26 cellular contexts compared by ENCODE assay signal in genomic region chr9:89751081-89751855, GRCh38.
"Had no signal": no experiment of that assay in that cellular context is flagged by ENCODE, and none has a peak within 500 bp of the region (broad histone marks: within the 10 kb centered on the region; RNA-seq: fewer than 3 reads in every experiment).

No MANE protein-coding gene starts in this region.

- FAIRE-seq: colon, endothelial cell of umbilical vein, frontal cortex, urothelium cell line had no signal

- H3K9me3 Mint-ChIP-seq: activated B cell treated with CpG ODN at 0.5 μM for 24 hours; activated T-cell treated with anti-CD3 and anti-CD28 coated beads, Interleukin-2, amount 50 U/mL, for 4 hours; natural killer cell had no signal

- H3K4me3 ChIP-seq: ovary, tibial artery had no signal

- H3K27me3 ChIP-seq: brain microvascular endothelial cell, neutrophil, ovary, tibial artery had no signal

- H3K36me3 Mint-ChIP-seq: natural killer cell had no signal

- H3K27ac Mint-ChIP-seq: activated B cell treated with CpG ODN at 0.5 μM for 24 hours; activated CD4-positive, alpha-beta T cell treated with anti-CD3 and anti-CD28 coated beads for 36 hours; activated naive CD4-positive, alpha-beta T cell treated with anti-CD3 and anti-CD28 coated beads, Interleukin-2, amount 10 ng/mL, durations not matched to agents 7 days and 5 days; natural killer cell; stimulated activated naive CD8-positive, alpha-beta T cell treated with anti-CD3 and anti-CD28 coated beads, Interleukin-15, Interleukin-2, amounts not matched to agents 100 ng/mL and 50 ng/mL, for 24 hours had no signal

- H3K27me3 Mint-ChIP-seq: activated B cell treated with CpG ODN at 0.5 μM for 24 hours; activated CD4-positive, alpha-beta T cell treated with anti-CD3 and anti-CD28 coated beads for 36 hours; stimulated activated naive CD8-positive, alpha-beta T cell treated with anti-CD3 and anti-CD28 coated beads, Interleukin-15, Interleukin-2, amounts not matched to agents 100 ng/mL and 50 ng/mL, for 24 hours had no signal

- H3K36me3 ChIP-seq: brain microvascular endothelial cell, neutrophil, ovary, tibial artery had no signal

- H3K9me3 ChIP-seq: neutrophil, ovary, tibial artery had no signal

- DNase-seq: activated B cell treated with CpG ODN at 0.5 μM for 24 hours; activated CD4-positive, alpha-beta T cell treated with anti-CD3 and anti-CD28 coated beads for 36 hours; activated CD4-positive, alpha-beta T cell treated with anti-CD3 and anti-CD28 coated beads, Interleukin-2, amount 50 U/mL, for 4 hours; activated CD8-positive, alpha-beta memory T cell treated with anti-CD3 and anti-CD28 coated beads for 24 hours; activated CD8-positive, alpha-beta memory T cell treated with anti-CD3 and anti-CD28 coated beads, Interleukin-2, amount 50 U/mL, for 48 hours; activated effector memory CD4-positive, alpha-beta T cell treated with Interleukin-2 at 50 U/mL for 16 hours; activated naive CD4-positive, alpha-beta T cell treated with anti-CD3 and anti-CD28 coated beads, Interleukin-2, amount 10 ng/mL, durations not matched to agents 7 days and 5 days; activated T-cell treated with anti-CD3 and anti-CD28 coated beads, Interleukin-2, amount 50 U/mL, for 4 hours; aorta; brain microvascular endothelial cell; central memory CD4-positive, alpha-beta T cell; effector memory CD4-positive, alpha-beta T cell; midbrain; natural killer cell; right cardiac atrium; stimulated activated CD4-positive, alpha-beta T cell treated with anti-CD3 and anti-CD28 coated beads, Interleukin-1b, Interleukin-23, amount 100 ng/mL, for 48 hours; T1000; tibial artery had no signal

- H3K27ac ChIP-seq: brain microvascular endothelial cell, neutrophil, tibial artery had no signal

- ATAC-seq: activated CD4-positive, alpha-beta T cell treated with anti-CD3 and anti-CD28 coated beads for 36 hours; activated T-cell treated with anti-CD3 and anti-CD28 coated beads, Interleukin-2, amount 50 U/mL, for 4 hours; esophagus mucosa; natural killer cell had no signal

- H3K4me3 Mint-ChIP-seq: activated B cell treated with CpG ODN at 0.5 μM for 24 hours; activated CD4-positive, alpha-beta T cell treated with anti-CD3 and anti-CD28 coated beads for 36 hours; activated naive CD4-positive, alpha-beta T cell treated with anti-CD3 and anti-CD28 coated beads, Interleukin-2, amount 10 ng/mL, durations not matched to agents 7 days and 5 days; activated T-cell treated with anti-CD3 and anti-CD28 coated beads, Interleukin-2, amount 50 U/mL, for 4 hours; natural killer cell; stimulated activated naive CD8-positive, alpha-beta T cell treated with anti-CD3 and anti-CD28 coated beads, Interleukin-15, Interleukin-2, amounts not matched to agents 100 ng/mL and 50 ng/mL, for 24 hours had no signal
